In the genomic region with DNA sequence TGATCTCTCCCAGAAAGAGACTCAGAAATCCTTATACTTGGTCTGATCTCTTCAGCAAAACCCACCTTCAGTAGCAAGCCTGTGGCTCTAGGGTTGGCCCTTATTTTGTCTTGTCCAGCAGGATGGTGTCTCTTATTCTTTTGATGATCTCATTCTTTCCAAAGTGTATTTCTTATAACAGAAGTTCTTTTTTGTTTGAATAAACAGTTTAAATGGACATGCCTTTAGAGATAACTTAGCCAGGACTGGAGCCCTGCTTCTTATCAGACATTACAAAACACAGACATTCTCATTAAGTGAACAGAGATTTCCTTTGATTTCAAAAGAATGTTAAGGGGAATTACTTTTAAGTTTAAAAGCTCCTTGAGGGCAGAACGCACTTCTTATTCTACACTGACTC, we compare ENCODE assay signal across 1 cellular context.
A peak's percentile ranks its signal among the peaks of the same experiment; 100 is the strongest.
TF ChIP-seq lines count a peak whose summit lies in the region.

No MANE protein-coding gene starts in this region.

TF ChIP-seq in K562, 482 proteins besides CTCF, POLR2A, EP300 and RAD21:
- peak; percentile 48; the same call in 1 of the 2 replicates for TF ChIP-seq SMARCE1 (IDR thresholded peaks at IDR 0.05)
- TF ChIP-seq ZNF780A (CRISPR knock-in tag; IDR thresholded peaks at IDR 0.05), result no peak
- TF ChIP-seq, protein P1, sequence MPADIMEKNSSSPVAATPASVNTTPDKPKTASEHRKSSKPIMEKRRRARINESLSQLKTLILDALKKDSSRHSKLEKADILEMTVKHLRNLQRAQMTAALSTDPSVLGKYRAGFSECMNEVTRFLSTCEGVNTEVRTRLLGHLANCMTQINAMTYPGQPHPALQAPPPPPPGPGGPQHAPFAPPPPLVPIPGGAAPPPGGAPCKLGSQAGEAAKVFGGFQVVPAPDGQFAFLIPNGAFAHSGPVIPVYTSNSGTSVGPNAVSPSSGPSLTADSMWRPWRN (IDR thresholded peaks at IDR 0.05; ENCODE audit: low read depth), result 0 out of 2 replicates have a peak, but pooled peaks have one; percentile 48
- TF ChIP-seq, protein P2, sequence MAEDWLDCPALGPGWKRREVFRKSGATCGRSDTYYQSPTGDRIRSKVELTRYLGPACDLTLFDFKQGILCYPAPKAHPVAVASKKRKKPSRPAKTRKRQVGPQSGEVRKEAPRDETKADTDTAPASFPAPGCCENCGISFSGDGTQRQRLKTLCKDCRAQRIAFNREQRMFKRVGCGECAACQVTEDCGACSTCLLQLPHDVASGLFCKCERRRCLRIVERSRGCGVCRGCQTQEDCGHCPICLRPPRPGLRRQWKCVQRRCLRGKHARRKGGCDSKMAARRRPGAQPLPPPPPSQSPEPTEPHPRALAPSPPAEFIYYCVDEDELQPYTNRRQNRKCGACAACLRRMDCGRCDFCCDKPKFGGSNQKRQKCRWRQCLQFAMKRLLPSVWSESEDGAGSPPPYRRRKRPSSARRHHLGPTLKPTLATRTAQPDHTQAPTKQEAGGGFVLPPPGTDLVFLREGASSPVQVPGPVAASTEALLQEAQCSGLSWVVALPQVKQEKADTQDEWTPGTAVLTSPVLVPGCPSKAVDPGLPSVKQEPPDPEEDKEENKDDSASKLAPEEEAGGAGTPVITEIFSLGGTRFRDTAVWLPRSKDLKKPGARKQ (CRISPR knock-in tag; IDR thresholded peaks at IDR 0.05), result no peak
- no peak for TF ChIP-seq FOXJ2 (tag; IDR thresholded peaks at IDR 0.05)
- TF ChIP-seq, protein P3, sequence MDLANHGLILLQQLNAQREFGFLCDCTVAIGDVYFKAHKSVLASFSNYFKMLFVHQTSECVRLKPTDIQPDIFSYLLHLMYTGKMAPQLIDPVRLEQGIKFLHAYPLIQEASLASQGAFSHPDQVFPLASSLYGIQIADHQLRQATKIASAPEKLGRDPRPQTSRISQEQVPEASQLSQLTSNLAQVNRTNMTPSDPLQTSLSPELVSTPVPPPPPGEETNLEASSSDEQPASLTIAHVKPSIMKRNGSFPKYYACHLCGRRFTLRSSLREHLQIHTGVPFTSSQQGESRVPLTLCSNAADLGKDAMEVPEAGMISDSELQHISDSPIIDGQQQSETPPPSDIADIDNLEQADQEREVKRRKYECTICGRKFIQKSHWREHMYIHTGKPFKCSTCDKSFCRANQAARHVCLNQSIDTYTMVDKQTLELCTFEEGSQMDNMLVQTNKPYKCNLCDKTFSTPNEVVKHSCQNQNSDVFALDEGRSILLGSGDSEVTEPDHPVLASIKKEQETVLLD (IDR thresholded peaks at IDR 0.05), result no peak
- no peak for TF ChIP-seq PYGO2 (tag; IDR thresholded peaks at IDR 0.05)
- peak; percentile 52; the same call in 1 of the 2 replicates for TF ChIP-seq TEAD4 (IDR thresholded peaks at IDR 0.05; ENCODE audit: low read length)
- TF ChIP-seq TEAD4 (CRISPR knock-in tag; IDR thresholded peaks at IDR 0.05; ENCODE audit: borderline replicate concordance), result no peak
- no peak for TF ChIP-seq ERF (CRISPR knock-in tag; IDR thresholded peaks at IDR 0.05)
- TF ChIP-seq TAL1 (IDR thresholded peaks at IDR 0.05), result peak; percentile 63
- peak; percentile 25; the same call in 1 of the 2 replicates for TF ChIP-seq ATF7 (IDR thresholded peaks at IDR 0.05)
- TF ChIP-seq, protein P4, sequence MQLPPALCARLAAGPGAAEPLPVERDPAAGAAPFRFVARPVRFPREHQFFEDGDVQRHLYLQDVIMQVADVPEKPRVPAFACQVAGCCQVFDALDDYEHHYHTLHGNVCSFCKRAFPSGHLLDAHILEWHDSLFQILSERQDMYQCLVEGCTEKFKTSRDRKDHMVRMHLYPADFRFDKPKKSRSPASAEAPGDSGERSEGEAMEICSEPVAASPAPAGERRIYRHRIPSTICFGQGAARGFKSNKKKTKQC (CRISPR knock-in tag; IDR thresholded peaks at IDR 0.05), result no peak
- peak; percentile 72 for TF ChIP-seq ARID1B (IDR thresholded peaks at IDR 0.05)
- TF ChIP-seq, protein P5, sequence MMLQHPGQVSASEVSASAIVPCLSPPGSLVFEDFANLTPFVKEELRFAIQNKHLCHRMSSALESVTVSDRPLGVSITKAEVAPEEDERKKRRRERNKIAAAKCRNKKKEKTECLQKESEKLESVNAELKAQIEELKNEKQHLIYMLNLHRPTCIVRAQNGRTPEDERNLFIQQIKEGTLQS (IDR thresholded peaks at IDR 0.05), result peak; percentile 71
- TF ChIP-seq, protein P5 (CRISPR knock-in tag; conservative IDR thresholded peaks at IDR 0.05), result no peak
- no peak for TF ChIP-seq FOSL1 (tag; conservative IDR thresholded peaks at IDR 0.05)
- peak; percentile 58 to 68; a peak in 3 of 4 replicates for TF ChIP-seq KDM1A (IDR thresholded peaks at IDR 0.05)
- peak; percentile 31 to 92; a peak in 3 of 4 replicates for TF ChIP-seq RCOR1 (IDR thresholded peaks at IDR 0.05; ENCODE audit: borderline replicate concordance in 1 of 2, low read depth in 2 of 2, low read length in 2 of 2)
- TF ChIP-seq, protein P6, sequence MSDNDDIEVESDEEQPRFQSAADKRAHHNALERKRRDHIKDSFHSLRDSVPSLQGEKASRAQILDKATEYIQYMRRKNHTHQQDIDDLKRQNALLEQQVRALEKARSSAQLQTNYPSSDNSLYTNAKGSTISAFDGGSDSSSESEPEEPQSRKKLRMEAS (CRISPR knock-in tag; IDR thresholded peaks at IDR 0.05), result no peak
- TF ChIP-seq MEF2D (tag; conservative IDR thresholded peaks at IDR 0.05; ENCODE audit: low read depth), result no peak
- TF ChIP-seq CBFA2T2 (conservative IDR thresholded peaks at IDR 0.05), result peak; percentile 34; the same call in 1 of the 2 replicates
- TF ChIP-seq FOXA3 (CRISPR knock-in tag; conservative IDR thresholded peaks at IDR 0.05 in 1 of 2, IDR thresholded peaks at IDR 0.05 in 1 of 2), result no peak
- peak; percentile 65; the same call in 1 of the 2 replicates for TF ChIP-seq CBFA2T3 (IDR thresholded peaks at IDR 0.05)
- no peak for TF ChIP-seq ZNF184 (CRISPR knock-in tag; IDR thresholded peaks at IDR 0.05)
- TF ChIP-seq JUND (IDR thresholded peaks at IDR 0.05; ENCODE audit: borderline replicate concordance, low read depth, low read length), result peak; percentile 61; the same call in 1 of the 2 replicates
- peak; percentile 40; the same call in 1 of the 3 replicates for TF ChIP-seq JUND (tag; IDR thresholded peaks at IDR 0.05; ENCODE audit: borderline replicate concordance, low read depth, low read length)
- no peak for TF ChIP-seq HDAC6 (IDR thresholded peaks at IDR 0.05; ENCODE audit: low read depth, low read length)
- TF ChIP-seq ARID2 (IDR thresholded peaks at IDR 0.05), result no peak
- TF ChIP-seq PCBP2 (IDR thresholded peaks at IDR 0.05; ENCODE audit: low read depth, low read length, poor library complexity, severe bottlenecking), result no peak
- TF ChIP-seq TCF3 (CRISPR knock-in tag; IDR thresholded peaks at IDR 0.05), result peak; percentile 50
- TF ChIP-seq SOX6 (IDR thresholded peaks at IDR 0.05), result 0 out of 2 replicates have a peak, but pooled peaks have one; percentile 60
- no peak for TF ChIP-seq CBX3 (IDR thresholded peaks at IDR 0.05; ENCODE audit: borderline replicate concordance in 1 of 2, low read length in 2 of 2)
- TF ChIP-seq NELFE (IDR thresholded peaks at IDR 0.05; ENCODE audit: insufficient read depth, insufficient read length), result no peak
- no peak for TF ChIP-seq SRSF9 (IDR thresholded peaks at IDR 0.05; ENCODE audit: borderline replicate concordance, low read depth, low read length)
- no peak for TF ChIP-seq MAFG (tag; conservative IDR thresholded peaks at IDR 0.05)
- TF ChIP-seq FOXM1 (IDR thresholded peaks at IDR 0.05; ENCODE audit: low read depth), result peak; percentile 34; the same call in 1 of the 2 replicates
- no peak for TF ChIP-seq FOXM1 (CRISPR knock-in tag; IDR thresholded peaks at IDR 0.05; ENCODE audit: low read depth)
- TF ChIP-seq, protein P7, sequence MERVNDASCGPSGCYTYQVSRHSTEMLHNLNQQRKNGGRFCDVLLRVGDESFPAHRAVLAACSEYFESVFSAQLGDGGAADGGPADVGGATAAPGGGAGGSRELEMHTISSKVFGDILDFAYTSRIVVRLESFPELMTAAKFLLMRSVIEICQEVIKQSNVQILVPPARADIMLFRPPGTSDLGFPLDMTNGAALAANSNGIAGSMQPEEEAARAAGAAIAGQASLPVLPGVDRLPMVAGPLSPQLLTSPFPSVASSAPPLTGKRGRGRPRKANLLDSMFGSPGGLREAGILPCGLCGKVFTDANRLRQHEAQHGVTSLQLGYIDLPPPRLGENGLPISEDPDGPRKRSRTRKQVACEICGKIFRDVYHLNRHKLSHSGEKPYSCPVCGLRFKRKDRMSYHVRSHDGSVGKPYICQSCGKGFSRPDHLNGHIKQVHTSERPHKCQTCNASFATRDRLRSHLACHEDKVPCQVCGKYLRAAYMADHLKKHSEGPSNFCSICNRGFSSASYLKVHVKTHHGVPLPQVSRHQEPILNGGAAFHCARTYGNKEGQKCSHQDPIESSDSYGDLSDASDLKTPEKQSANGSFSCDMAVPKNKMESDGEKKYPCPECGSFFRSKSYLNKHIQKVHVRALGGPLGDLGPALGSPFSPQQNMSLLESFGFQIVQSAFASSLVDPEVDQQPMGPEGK (CRISPR knock-in tag; IDR thresholded peaks at IDR 0.05; ENCODE audit: borderline replicate concordance), result no peak
- TF ChIP-seq, protein P8, sequence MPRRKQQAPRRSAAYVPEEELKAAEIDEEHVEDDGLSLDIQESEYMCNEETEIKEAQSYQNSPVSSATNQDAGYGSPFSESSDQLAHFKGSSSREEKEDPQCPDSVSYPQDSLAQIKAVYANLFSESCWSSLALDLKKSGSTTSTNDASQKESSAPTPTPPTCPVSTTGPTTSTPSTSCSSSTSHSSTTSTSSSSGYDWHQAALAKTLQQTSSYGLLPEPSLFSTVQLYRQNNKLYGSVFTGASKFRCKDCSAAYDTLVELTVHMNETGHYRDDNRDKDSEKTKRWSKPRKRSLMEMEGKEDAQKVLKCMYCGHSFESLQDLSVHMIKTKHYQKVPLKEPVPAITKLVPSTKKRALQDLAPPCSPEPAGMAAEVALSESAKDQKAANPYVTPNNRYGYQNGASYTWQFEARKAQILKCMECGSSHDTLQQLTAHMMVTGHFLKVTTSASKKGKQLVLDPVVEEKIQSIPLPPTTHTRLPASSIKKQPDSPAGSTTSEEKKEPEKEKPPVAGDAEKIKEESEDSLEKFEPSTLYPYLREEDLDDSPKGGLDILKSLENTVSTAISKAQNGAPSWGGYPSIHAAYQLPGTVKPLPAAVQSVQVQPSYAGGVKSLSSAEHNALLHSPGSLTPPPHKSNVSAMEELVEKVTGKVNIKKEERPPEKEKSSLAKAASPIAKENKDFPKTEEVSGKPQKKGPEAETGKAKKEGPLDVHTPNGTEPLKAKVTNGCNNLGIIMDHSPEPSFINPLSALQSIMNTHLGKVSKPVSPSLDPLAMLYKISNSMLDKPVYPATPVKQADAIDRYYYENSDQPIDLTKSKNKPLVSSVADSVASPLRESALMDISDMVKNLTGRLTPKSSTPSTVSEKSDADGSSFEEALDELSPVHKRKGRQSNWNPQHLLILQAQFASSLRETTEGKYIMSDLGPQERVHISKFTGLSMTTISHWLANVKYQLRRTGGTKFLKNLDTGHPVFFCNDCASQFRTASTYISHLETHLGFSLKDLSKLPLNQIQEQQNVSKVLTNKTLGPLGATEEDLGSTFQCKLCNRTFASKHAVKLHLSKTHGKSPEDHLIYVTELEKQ (CRISPR knock-in tag; IDR thresholded peaks at IDR 0.05), result no peak
